In the genomic region with DNA sequence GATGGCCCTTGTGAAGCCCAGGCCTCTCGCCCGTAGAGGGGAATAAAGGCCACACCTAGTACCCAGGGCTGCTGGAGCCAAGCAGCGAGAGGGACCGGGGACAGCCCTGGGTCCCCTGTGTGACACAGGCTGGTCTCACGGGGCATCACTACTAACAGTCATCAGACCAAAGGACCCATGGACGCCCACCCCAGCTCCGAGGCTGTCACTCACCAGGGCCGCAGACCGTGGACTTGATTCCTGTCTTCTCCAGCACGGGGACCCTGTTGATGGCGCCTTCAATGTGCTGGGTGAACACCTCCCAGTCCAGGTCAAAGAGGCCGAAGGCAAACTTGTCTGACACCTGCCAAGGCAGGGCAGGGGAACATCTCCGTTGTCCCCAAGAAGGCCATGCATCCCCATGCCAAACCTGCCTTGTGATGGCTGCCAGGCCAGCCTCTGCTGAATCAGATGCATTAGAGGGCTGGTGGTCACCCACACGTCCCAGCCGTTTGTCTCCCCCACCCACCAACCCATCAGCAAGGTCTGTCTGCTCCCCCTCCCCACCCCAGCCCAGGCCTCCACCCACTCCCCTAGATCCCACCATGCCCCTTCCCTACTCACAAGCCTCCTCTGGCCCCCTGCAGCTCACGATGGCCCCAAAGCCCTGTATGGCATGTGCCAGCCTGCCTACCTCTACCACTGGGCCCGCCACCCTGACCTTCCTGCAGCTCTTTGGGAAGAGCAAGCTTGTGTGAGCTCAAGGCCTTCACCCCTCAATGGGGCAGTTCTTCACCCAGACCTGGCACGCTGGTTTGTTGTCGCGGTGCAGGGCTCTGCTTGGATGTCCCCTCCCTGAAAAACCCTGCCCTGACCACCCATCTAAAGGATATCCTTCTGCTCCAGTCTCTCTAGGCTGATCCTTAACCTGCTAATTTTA, we compare ENCODE assay signal across 1 cellular context.
TF ChIP-seq lines count a peak whose summit lies in the region.

No MANE protein-coding gene starts in this region.

TF ChIP-seq in HepG2, 621 proteins besides CTCF, POLR2A, EP300 and RAD21:
- TF ChIP-seq ZNF326 (CRISPR knock-in tag; IDR thresholded peaks at IDR 0.05; ENCODE audit: borderline replicate concordance): no peak
- TF ChIP-seq SMAD3 (CRISPR knock-in tag; IDR thresholded peaks at IDR 0.05): no peak
- TF ChIP-seq, protein P1, sequence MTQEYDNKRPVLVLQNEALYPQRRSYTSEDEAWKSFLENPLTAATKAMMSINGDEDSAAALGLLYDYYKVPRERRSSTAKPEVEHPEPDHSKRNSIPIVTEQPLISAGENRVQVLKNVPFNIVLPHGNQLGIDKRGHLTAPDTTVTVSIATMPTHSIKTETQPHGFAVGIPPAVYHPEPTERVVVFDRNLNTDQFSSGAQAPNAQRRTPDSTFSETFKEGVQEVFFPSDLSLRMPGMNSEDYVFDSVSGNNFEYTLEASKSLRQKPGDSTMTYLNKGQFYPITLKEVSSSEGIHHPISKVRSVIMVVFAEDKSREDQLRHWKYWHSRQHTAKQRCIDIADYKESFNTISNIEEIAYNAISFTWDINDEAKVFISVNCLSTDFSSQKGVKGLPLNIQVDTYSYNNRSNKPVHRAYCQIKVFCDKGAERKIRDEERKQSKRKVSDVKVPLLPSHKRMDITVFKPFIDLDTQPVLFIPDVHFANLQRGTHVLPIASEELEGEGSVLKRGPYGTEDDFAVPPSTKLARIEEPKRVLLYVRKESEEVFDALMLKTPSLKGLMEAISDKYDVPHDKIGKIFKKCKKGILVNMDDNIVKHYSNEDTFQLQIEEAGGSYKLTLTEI (CRISPR knock-in tag; conservative IDR thresholded peaks at IDR 0.05): no peak
- no peak for TF ChIP-seq TBP (CRISPR knock-in tag; IDR thresholded peaks at IDR 0.05)
- TF ChIP-seq ZNF282 (IDR thresholded peaks at IDR 0.05; ENCODE audit: partially characterized antibody): no peak
- no peak for TF ChIP-seq KDM2A (CRISPR knock-in tag; IDR thresholded peaks at IDR 0.05; ENCODE audit: borderline replicate concordance, low read depth)
- no peak for TF ChIP-seq KDM5A (IDR thresholded peaks at IDR 0.05; ENCODE audit: borderline replicate concordance, low read length)
- no peak for TF ChIP-seq JUND (CRISPR knock-in tag; IDR thresholded peaks at IDR 0.05)
- no peak for TF ChIP-seq SATB2 (CRISPR knock-in tag; IDR thresholded peaks at IDR 0.05)
- TF ChIP-seq MAFF (IDR thresholded peaks at IDR 0.05; ENCODE audit: low read depth, low read length): no peak
- no peak for TF ChIP-seq ZFP36 (IDR thresholded peaks at IDR 0.05; ENCODE audit: borderline replicate concordance, low read depth, low read length, partially characterized antibody)
- no peak for TF ChIP-seq NFE2L1 (CRISPR knock-in tag; IDR thresholded peaks at IDR 0.05; ENCODE audit: borderline replicate concordance)
- no peak for TF ChIP-seq GLI4 (CRISPR knock-in tag; IDR thresholded peaks at IDR 0.05; ENCODE audit: borderline replicate concordance)
- no peak for TF ChIP-seq BRD4 (CRISPR knock-in tag; IDR thresholded peaks at IDR 0.05)
- TF ChIP-seq YEATS4 (CRISPR knock-in tag; IDR thresholded peaks at IDR 0.05; ENCODE audit: borderline replicate concordance): no peak
- TF ChIP-seq ZNF333 (CRISPR knock-in tag; IDR thresholded peaks at IDR 0.05; ENCODE audit: borderline replicate concordance): no peak
- TF ChIP-seq TBX2 (CRISPR knock-in tag; IDR thresholded peaks at IDR 0.05; ENCODE audit: borderline replicate concordance): no peak
